ENCODE assay signal across 1 cellular context in genomic region chr9:106994463-106994862, GRCh38.
TF ChIP-seq lines count a peak whose summit lies in the region.

No MANE protein-coding gene starts in this region.

TF ChIP-seq in GM12878, 131 proteins besides CTCF, POLR2A, EP300 and RAD21 (continued from another document):
- TF ChIP-seq CEBPZ (IDR thresholded peaks at IDR 0.05; ENCODE audit: low read depth, low read length), result no peak
- TF ChIP-seq SPI1 (IDR thresholded peaks at IDR 0.05; ENCODE audit: borderline replicate concordance, insufficient read depth, low read depth, low read length), result peak; percentile 21; the same call in 1 of the 2 replicates
